33 cellular contexts compared by ENCODE assay signal in genomic region chr4:85244638-85245037, GRCh38.
"Had no signal": no experiment of that assay in that cellular context is flagged by ENCODE, and none has a peak within 500 bp of the region (broad histone marks: within the 10 kb centered on the region; RNA-seq: fewer than 3 reads in every experiment).

No MANE protein-coding gene starts in this region.

- DNase-seq: Karpas-422, Kasumi-1, KG1, MG63, MM.1S, MV-4-11, NCI-H1048, NCI-H1092, NCI-H1092 treated with DMSO at 0.1 percent for 48 hours, NCI-H1105, NCI-H1105 treated with DMSO at 0.1 percent for 48 hours, NCI-H1436, NCI-H1436 treated with DMSO at 0.1 percent for 48 hours, NCI-H146, NCI-H1694, NCI-H1694 treated with DMSO at 0.1 percent for 48 hours, NCI-H187, NCI-H187 treated with DMSO at 0.1 percent for 48 hours, NCI-H1930, NCI-H2029, NCI-H2029 treated with DMSO at 0.1 percent for 48 hours, NCI-H2081, NCI-H2081 treated with DMSO at 0.1 percent for 48 hours, NCI-H2107, NCI-H2171, NCI-H2227 treated with DMSO at 0.1 percent for 48 hours, NCI-H226, NCI-H345, NCI-H446, NCI-H446 treated with DMSO at 0.1 percent for 48 hours, NCI-H510A, NCI-H524 had no signal

- H3K36me3 ChIP-seq: MG63 had no signal

- H3K27me3 ChIP-seq: MG63 had no signal

- H3K4me2 ChIP-seq: KMS-11 had no signal

- H3K27ac ChIP-seq: KMS-11 had no signal

- H3K4me3 ChIP-seq: MG63 had no signal

- H3K9ac ChIP-seq: KMS-11 had no signal

- H3K9me3 ChIP-seq: MG63 had no signal
